In the genomic region with DNA sequence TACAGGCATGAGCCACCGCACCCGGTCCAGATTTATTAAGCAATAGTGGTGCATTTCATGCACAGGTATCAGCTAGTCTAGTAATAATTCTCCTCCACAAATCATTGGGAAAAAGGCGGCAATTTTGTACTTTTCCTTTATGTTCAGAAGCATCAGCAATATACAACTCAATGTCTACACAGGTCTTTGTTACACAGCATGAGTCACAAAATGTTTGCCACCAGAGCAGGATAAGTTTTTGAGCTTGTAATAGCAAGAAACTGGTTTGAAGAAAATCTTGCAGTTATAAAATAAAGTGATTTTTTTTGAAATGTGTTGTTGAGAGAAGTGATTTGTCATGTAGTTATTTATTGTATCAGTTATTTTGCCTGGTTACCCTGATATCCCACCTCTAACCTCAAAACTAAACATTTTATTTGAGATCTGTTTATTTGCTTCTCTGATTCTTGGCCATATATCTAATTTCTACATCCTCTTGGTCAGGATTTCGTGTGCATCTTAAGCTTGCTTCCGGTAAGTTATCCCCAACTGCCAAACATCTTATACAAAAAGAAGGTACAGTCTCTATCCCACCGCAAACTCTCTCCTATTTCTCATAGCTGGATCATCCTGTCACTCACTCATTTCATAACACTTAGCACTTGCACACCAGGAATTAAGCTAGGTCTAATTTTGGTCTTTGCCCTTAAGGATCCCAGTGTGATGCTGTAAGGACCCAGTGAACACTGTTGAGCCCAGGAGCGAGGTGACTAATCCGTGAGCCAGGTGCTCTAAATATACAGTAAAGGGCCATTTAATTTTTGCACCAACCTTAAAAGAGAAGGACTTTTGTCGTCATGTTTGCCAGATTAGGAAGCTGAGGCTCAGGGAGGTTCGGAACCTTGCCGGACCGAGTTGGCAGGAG, we compare ENCODE assay signal across 8 cellular contexts. TPM values are rescaled to one million over a fixed set of nuclear protein-coding genes. Genes with fewer than 3 reads are reported as not detected.
DNase-seq lines count a peak whose midpoint lies in the region; ATAC-seq and TF ChIP-seq lines count a peak whose summit lies in the region.

No MANE protein-coding gene starts in this region.

- WGBS in IMR-90 (ENCODE audit: extremely low coverage in 2 of 2, insufficient read length in 1 of 2), 2 experiments = 61% methylated on average over 4 of the region's 12 CpGs; no CpG with 5 or more reads in 1 of the 2 experiments

- H3K9ac ChIP-seq in IMR-90 (ENCODE audit: low read depth, low read length) = peak overlapping the region; percentile 39

- peak overlapping the region; percentile 11 for H3K4ac ChIP-seq in IMR-90 (ENCODE audit: low read depth, low read length)

- no TSS peak for BruUV-seq in IMR-90 (replicated peaks; lab: Mats Ljungman, UMichigan)

- no peak overlapping the region for H2BK5ac ChIP-seq in IMR-90 (ENCODE audit: low read depth, low read length, poor library complexity, severe bottlenecking)

- no peak overlapping the region for H2BK20ac ChIP-seq in IMR-90 (ENCODE audit: low read depth, low read length)

- dilution Hi-C loops in IMR-90 (cut with HindIII; ENCODE audit: low sequenced_read_pairs, unreplicated experiment) = no loop called here

- ATAC-seq in IMR-90 (ENCODE audit: low read depth) (no peak), natural killer cell (peak in 1 of 3 donors; percentile 13), HG02623 (IDR thresholded peaks at IDR 0.05; ENCODE audit: unreplicated experiment) (no peak), GM21737 (IDR thresholded peaks at IDR 0.05; ENCODE audit: unreplicated experiment) (no peak)

- H2AFZ ChIP-seq in IMR-90 (replicated peaks; ENCODE audit: low read length, poor library complexity) = peak overlapping the region; percentile 95

- no peak overlapping the region for H3K27ac ChIP-seq in IMR-90 (ENCODE audit: insufficient read depth, low read length)

- CTCF ChIA-PET in IMR-90 (lab: Yijun Ruan, JAX) = interaction anchor here (0.6 to 1.1 kb wide), 4 partner anchors 9 to 57 kb away, joined by 3 read pairs; no protein-coding TSS in a partner anchor

- peak overlapping the region in 1 of 2 experiments; percentile 71; a peak in 1 of 4 replicates for H4K8ac ChIP-seq in IMR-90 (ENCODE audit: low read depth in 2 of 2, low read length in 2 of 2)

- H3K79me1 ChIP-seq in IMR-90 (ENCODE audit: low read depth in 1 of 2, low read length in 2 of 2) = no peaks in the 10 kb centered on the region

- H3K4me2 ChIP-seq in IMR-90 (ENCODE audit: low read depth, low read length) = peak overlapping the region; percentile 86

- H3K27me3 Mint-ChIP-seq in natural killer cell (ENCODE audit: low read depth in 2 of 2) = no peaks in the 10 kb centered on the region

- POLR2A ChIA-PET in IMR-90 (lab: Charles Lee; ENCODE audit: unreplicated experiment) = interaction anchor here (0.5 kb wide), 1 partner anchor 515 kb away, joined by 6 read pairs; no protein-coding TSS in a partner anchor

- in situ Hi-C loops in IMR-90 (cut with MboI; ENCODE audit: low sequenced_read_pairs) = no loop called here

- peak overlapping the region; percentile 64 to 75 for H3K27ac Mint-ChIP-seq in natural killer cell

- no peaks in the 10 kb centered on the region for H3K9me3 ChIP-seq in IMR-90 (ENCODE audit: control insufficient read depth, insufficient read depth, low read length)

- H3K36me3 ChIP-seq in GM06990 (ENCODE audit: control insufficient read depth, insufficient read depth, low read length) (no peaks in the 10 kb centered on the region), IMR-90 (ENCODE audit: control insufficient read depth, insufficient read depth, low read length) (no peaks in the 10 kb centered on the region)

- H2BK15ac ChIP-seq in IMR-90 (ENCODE audit: low read depth, low read length) = no peak overlapping the region; the same call in 2 of the 3 replicates

- TF ChIP-seq POLR2A in IMR-90 (IDR thresholded peaks at IDR 0.05; ENCODE audit: low read depth, low read length) = no peak

- peak overlapping the region; percentile 60 for H2AK9ac ChIP-seq in IMR-90 (replicated peaks; ENCODE audit: low read depth, low read length, poor library complexity)

- H3K9me3 Mint-ChIP-seq in natural killer cell = no peaks in the 10 kb centered on the region

- H2BK120ac ChIP-seq in IMR-90 (ENCODE audit: low read depth, low read length) = 0 out of 2 replicates have a peak overlapping the region, but pooled peaks have one; percentile 50

- no peak for TF ChIP-seq RAD21 in IMR-90 (IDR thresholded peaks at IDR 0.05; ENCODE audit: low read length)

- H3K4me3 ChIP-seq in GM06990 (replicated peaks; ENCODE audit: low read depth, low read length) = peak overlapping the region; percentile 84
- H3K4me3 ChIP-seq in IMR-90 (ENCODE audit: insufficient read depth, low read depth, low read length) = peak overlapping the region; percentile 63
- peak overlapping the region; percentile 55 to 63 for H3K4me3 ChIP-seq in cardiac fibroblast (replicated peaks in 1 of 2; ENCODE audit: low read depth in 2 of 2, low read length in 2 of 2)

- no peaks in the 10 kb centered on the region for H3K36me3 Mint-ChIP-seq in natural killer cell

- H3K4me1 Mint-ChIP-seq in natural killer cell = peaks cover 62 to 76% of the 10 kb centered on the region in 2 donors

- no peak for DNase-seq in GM06990 (ENCODE audit: extremely low read depth, insufficient read length)
- no peak for DNase-seq in IMR-90
- DNase-seq in cardiac fibroblast (ENCODE audit: low read depth in 2 of 2) = no peak
- no peak for DNase-seq in natural killer cell
- DNase-seq in NCI-H1417 (lab: John Stamatoyannopoulos, UW) = no peak
- no peak for DNase-seq in DMS153 treated with DMSO at 0.1 percent for 48 hours (lab: John Stamatoyannopoulos, UW; ENCODE audit: unreplicated experiment)

- H3K9me1 ChIP-seq in IMR-90 (ENCODE audit: insufficient read depth, low read length) = peaks cover 11% of the 10 kb centered on the region

- no peak overlapping the region for H4K5ac ChIP-seq in IMR-90 (ENCODE audit: low read depth, low read length)

- no peak overlapping the region for H3K18ac ChIP-seq in IMR-90 (ENCODE audit: low read depth, low read length)

- H3K27me3 ChIP-seq in GM06990 (replicated peaks; ENCODE audit: control insufficient read depth, insufficient read depth, low read length) (no peaks in the 10 kb centered on the region), IMR-90 (ENCODE audit: control insufficient read depth, insufficient read depth, low read length) (peaks cover 15% of the 10 kb centered on the region)

- intact Hi-C loops in IMR-90 (cut with micrococcal nuclease) (no loop called here), natural killer cell (cut with micrococcal nuclease) (loop anchor here (2.0 to 5.0 kb wide), 2 partner anchors 16 to 53 kb away; a partner anchor contains a TSS)

- TF ChIP-seq CTCF in GM06990 (IDR thresholded peaks at IDR 0.05; ENCODE audit: insufficient read depth, low read length, poor library complexity, severe bottlenecking) = no peak
- TF ChIP-seq CTCF in IMR-90 (conservative IDR thresholded peaks at IDR 0.05; ENCODE audit: low read depth, low read length) = no peak
- no peak for TF ChIP-seq CTCF in cardiac fibroblast (IDR thresholded peaks at IDR 0.05; ENCODE audit: low read depth, low read length)
- no peak for TF ChIP-seq CTCF in natural killer cell (IDR thresholded peaks at IDR 0.05)

- no peak overlapping the region for H3K56ac ChIP-seq in IMR-90 (ENCODE audit: extremely low read depth, insufficient read depth, low read length)

- 0 out of 2 replicates have a peak overlapping the region, but pooled peaks have one; percentile 1 for H3K14ac ChIP-seq in IMR-90 (replicated peaks; ENCODE audit: low read depth, low read length)

- peak overlapping the region; percentile 90 for H3K4me3 Mint-ChIP-seq in natural killer cell

- peaks cover 6% of the 10 kb centered on the region for H3K4me1 ChIP-seq in IMR-90 (ENCODE audit: control insufficient read depth, insufficient read depth, low read length)

- H2AK5ac ChIP-seq in IMR-90 (ENCODE audit: low read depth, low read length) = 0 out of 2 replicates have a peak overlapping the region, but pooled peaks have one; percentile 20

- H4K91ac ChIP-seq in IMR-90 (ENCODE audit: insufficient read depth, low read depth, low read length) = peak overlapping the region; percentile 21; the same call in 1 of the 2 replicates

- H4K20me1 ChIP-seq in IMR-90 (ENCODE audit: insufficient read depth, low read length) = no peaks in the 10 kb centered on the region

- H3K23ac ChIP-seq in IMR-90 (ENCODE audit: low read depth, low read length) = peak overlapping the region; percentile 68; the same call in 1 of the 2 replicates

TF ChIP-seq in IMR-90, 13 proteins besides CTCF, POLR2A, EP300 and RAD21 (continues in another document):
- TF ChIP-seq CEBPB (IDR thresholded peaks at IDR 0.05; ENCODE audit: low read depth, low read length) (no peak), RCOR1 (IDR thresholded peaks at IDR 0.05; ENCODE audit: insufficient replicate concordance, low read length) (no peak), SMC3 (IDR thresholded peaks at IDR 0.05; ENCODE audit: low read depth, low read length) (no peak), NFE2L2 (IDR thresholded peaks at IDR 0.05; ENCODE audit: low read depth, low read length) (no peak)

RNA-seq across cellular contexts. Expression of a gene that starts 4.5 kb away (rescaled TPM):
- total RNA-seq in IMR-90 (2012; rRNA removed) (1.1 and 1.4 TPM in 2 replicates), natural killer cell (10 to 100 TPM; 14.1 to 28.7 (median 20.5) TPM)
- 0.84 and 0.99 TPM in 2 replicates for polyA plus RNA-seq in IMR-90 (2012; rRNA removed)
- polyA plus RNA-seq in IMR-90 (2012; cell fraction: cytosol; rRNA removed) = 0.96 and 1.4 TPM in 2 replicates
- 0.28 and 0.47 TPM in 2 replicates for polyA plus RNA-seq in IMR-90 (2012; cell fraction: nucleus; rRNA removed; ENCODE audit: low replicate concordance)

RNA-seq across cellular contexts. Expression of a gene that starts 15.0 kb away (rescaled TPM):
- 16.7 and 17.7 TPM in 2 replicates for total RNA-seq in IMR-90 (2012; rRNA removed)
- 16.5 and 19.4 TPM in 2 replicates for polyA plus RNA-seq in IMR-90 (2012; rRNA removed)
- 4.6 and 7.8 TPM in 2 replicates for polyA plus RNA-seq in IMR-90 (2012; cell fraction: cytosol; rRNA removed)
- polyA plus RNA-seq in IMR-90 (2012; cell fraction: nucleus; rRNA removed; ENCODE audit: low replicate concordance) = 7.2 and 9.7 TPM in 2 replicates
- total RNA-seq in natural killer cell = 1 to 10 TPM; 2.1 to 2.9 (median 2.7) TPM

RNA-seq across cellular contexts. Expression of a gene that starts 15.2 kb away (rescaled TPM):
- total RNA-seq in IMR-90 (2012; rRNA removed) (44.1 and 44.2 TPM in 2 replicates), natural killer cell (100 to 1,000 TPM; 207 to 236 (median 228) TPM)
- polyA plus RNA-seq in IMR-90 (2012; rRNA removed) = 108 TPM in 2 replicates
- polyA plus RNA-seq in IMR-90 (2012; cell fraction: cytosol; rRNA removed) = 51.0 and 82.3 TPM in 2 replicates
- 226 and 252 TPM in 2 replicates for polyA plus RNA-seq in IMR-90 (2012; cell fraction: nucleus; rRNA removed; ENCODE audit: low replicate concordance)

RNA-seq across cellular contexts. Expression of a gene that starts 54.6 kb away (rescaled TPM):
- total RNA-seq in IMR-90 (2012; rRNA removed) (85.5 and 94.3 TPM in 2 replicates), natural killer cell (100 to 1,000 TPM in 2 of 3 donors, 10 to 100 TPM in 1; 74.9 to 109 (median 106) TPM)
- 78.8 and 81.1 TPM in 2 replicates for polyA plus RNA-seq in IMR-90 (2012; rRNA removed)
- 70.6 and 76.8 TPM in 2 replicates for polyA plus RNA-seq in IMR-90 (2012; cell fraction: cytosol; rRNA removed)
- 68.9 and 97.1 TPM in 2 replicates for polyA plus RNA-seq in IMR-90 (2012; cell fraction: nucleus; rRNA removed; ENCODE audit: low replicate concordance)

RNA-seq across cellular contexts. Expression of a gene that starts 54.8 kb away (rescaled TPM):
- 20.0 and 35.7 TPM in 2 replicates for total RNA-seq in IMR-90 (2012; rRNA removed)
- polyA plus RNA-seq in IMR-90 (2012; rRNA removed) = 47.6 and 52.2 TPM in 2 replicates
- 15.4 and 45.4 TPM in 2 replicates for polyA plus RNA-seq in IMR-90 (2012; cell fraction: cytosol; rRNA removed)
- 28.8 and 33.4 TPM in 2 replicates for polyA plus RNA-seq in IMR-90 (2012; cell fraction: nucleus; rRNA removed; ENCODE audit: low replicate concordance)
- 10 to 100 TPM; 49.8 to 59.3 (median 54.5) TPM for total RNA-seq in natural killer cell
